ENCODE assay signal across 9 cellular contexts in genomic region chr17:45332989-45333701, GRCh38. TPM values are rescaled to one million over a fixed set of nuclear protein-coding genes. Genes with fewer than 3 reads are reported as not detected.
DNase-seq lines count a peak whose midpoint lies in the region; ATAC-seq and TF ChIP-seq lines count a peak whose summit lies in the region.
"Had no signal": no experiment of that assay in that cellular context is flagged by ENCODE, and none has a peak within 500 bp of the region (broad histone marks: within the 10 kb centered on the region; RNA-seq: fewer than 3 reads in every experiment).

No MANE protein-coding gene starts in this region.

- H4K20me1 ChIP-seq in IMR-90 (ENCODE audit: insufficient read depth, low read length) = no peaks in the 10 kb centered on the region

- peak overlapping the region; percentile 55; the same call in 1 of the 2 replicates for H4K91ac ChIP-seq in IMR-90 (ENCODE audit: insufficient read depth, low read depth, low read length)

- H3K4ac ChIP-seq in IMR-90 (ENCODE audit: low read depth, low read length) = peak overlapping the region; percentile 48

- H2AFZ ChIP-seq in IMR-90 (replicated peaks; ENCODE audit: low read length, poor library complexity) (peak overlapping the region; percentile 87), parathyroid adenoma (peak overlapping the region; percentile 38)

- WGBS in IMR-90 (ENCODE audit: extremely low coverage in 2 of 2, insufficient read length in 1 of 2), 2 experiments = 75% methylated on average over 2 of the region's 4 CpGs; no CpG with 5 or more reads in 1 of the 2 experiments

- H3K4me3 Mint-ChIP-seq in activated naive CD8-positive, alpha-beta T cell treated with anti-CD3 and anti-CD28 coated beads for 36 hours = no peak overlapping the region

- intact Hi-C loops in IMR-90 (cut with micrococcal nuclease) = no loop called here

- peak overlapping the region; percentile 60 for H3K18ac ChIP-seq in IMR-90 (ENCODE audit: low read depth, low read length)

- peak overlapping the region; percentile 71 for H3K27ac Mint-ChIP-seq in activated naive CD8-positive, alpha-beta T cell treated with anti-CD3 and anti-CD28 coated beads for 36 hours

- CTCF ChIA-PET in IMR-90 (lab: Yijun Ruan, JAX) = no interaction called here

- in situ Hi-C loops in GM13976 (cut with MboI; ENCODE audit: low sequenced_read_pairs, unreplicated experiment) (no loop called here), IMR-90 (cut with MboI; ENCODE audit: low sequenced_read_pairs) (no loop called here)

- no peak overlapping the region for H3K4me3 ChIP-seq in IMR-90 (ENCODE audit: insufficient read depth, low read depth, low read length)
- H3K4me3 ChIP-seq in parathyroid adenoma (ENCODE audit: low read depth, low read length) = no peak overlapping the region

- peak overlapping the region; percentile 74 for H2AK9ac ChIP-seq in IMR-90 (replicated peaks; ENCODE audit: low read depth, low read length, poor library complexity)

- H3K27me3 ChIP-seq in IMR-90 (ENCODE audit: control insufficient read depth, insufficient read depth, low read length) = no peaks in the 10 kb centered on the region
- H3K27me3 ChIP-seq in parathyroid adenoma (ENCODE audit: control insufficient read depth, insufficient read depth, low read length) = no peaks in the 10 kb centered on the region
- H3K27me3 ChIP-seq: neutrophil had no signal

- peak; percentile 74 for DNase-seq in GM13976 (ENCODE audit: low spot score)
- no peak for DNase-seq in IMR-90
- no peak for DNase-seq in activated naive CD8-positive, alpha-beta T cell treated with anti-CD3 and anti-CD28 coated beads for 36 hours
- no peak for DNase-seq in stimulated activated CD4-positive, alpha-beta T cell treated with anti-CD3 and anti-CD28 coated beads, Interleukin-15, amount 100 ng/mL, for 24 hours
- DNase-seq in NCI-H2227 (lab: John Stamatoyannopoulos, UW; ENCODE audit: unreplicated experiment) = no peak
- DNase-seq in activated CD4-positive, alpha-beta T cell treated with anti-CD3 and anti-CD28 coated beads for 48 hours = no peak

- ATAC-seq in IMR-90 (ENCODE audit: low read depth) (peak; percentile 48), HG02938 (IDR thresholded peaks at IDR 0.05; ENCODE audit: unreplicated experiment) (no peak)

- dilution Hi-C loops in IMR-90 (cut with HindIII; ENCODE audit: low sequenced_read_pairs, unreplicated experiment) = no loop called here

- H3K4me2 ChIP-seq in IMR-90 (ENCODE audit: low read depth, low read length) = no peak overlapping the region
- H3K4me2 ChIP-seq in parathyroid adenoma (ENCODE audit: low read length) = no peak overlapping the region

- H3K9ac ChIP-seq in IMR-90 (ENCODE audit: low read depth, low read length) (no peak overlapping the region), parathyroid adenoma (no peak overlapping the region)

- H4K8ac ChIP-seq in IMR-90 (ENCODE audit: low read depth in 2 of 2, low read length in 2 of 2) = peak overlapping the region; percentile 23 to 75; a peak in 2 of 4 replicates

- TF ChIP-seq CTCF in GM13976 (IDR thresholded peaks at IDR 0.05; ENCODE audit: borderline replicate concordance, control extremely low read depth, extremely low read depth, insufficient read depth, missing control alignments) = no peak
- no peak for TF ChIP-seq CTCF in IMR-90 (conservative IDR thresholded peaks at IDR 0.05; ENCODE audit: low read depth, low read length)
- TF ChIP-seq CTCF in parathyroid adenoma (IDR thresholded peaks at IDR 0.05) = no peak

- H3K79me2 ChIP-seq in parathyroid adenoma = no peaks in the 10 kb centered on the region

- no TSS peak for BruUV-seq in IMR-90 (replicated peaks; lab: Mats Ljungman, UMichigan)

- no peak overlapping the region for H3K56ac ChIP-seq in IMR-90 (ENCODE audit: extremely low read depth, insufficient read depth, low read length)

- 0 out of 2 replicates have a peak, but pooled peaks cover 5% of the 10 kb centered on the region for H3K9me1 ChIP-seq in IMR-90 (ENCODE audit: insufficient read depth, low read length)

- TF ChIP-seq POLR2A in IMR-90 (IDR thresholded peaks at IDR 0.05; ENCODE audit: low read depth, low read length) = no peak

- peak overlapping the region; percentile 63 for H2BK120ac ChIP-seq in IMR-90 (ENCODE audit: low read depth, low read length)

- TF ChIP-seq RAD21 in IMR-90 (IDR thresholded peaks at IDR 0.05; ENCODE audit: low read length) = no peak

- peak overlapping the region; percentile 9; the same call in 1 of the 2 replicates for H2BK20ac ChIP-seq in IMR-90 (ENCODE audit: low read depth, low read length)

- H3K23ac ChIP-seq in IMR-90 (ENCODE audit: low read depth, low read length) = peak overlapping the region; percentile 56; the same call in 1 of the 2 replicates

- no peaks in the 10 kb centered on the region for H3K79me1 ChIP-seq in IMR-90 (ENCODE audit: low read depth in 1 of 2, low read length in 2 of 2)

- no peaks in the 10 kb centered on the region for H3K36me3 Mint-ChIP-seq in activated naive CD8-positive, alpha-beta T cell treated with anti-CD3 and anti-CD28 coated beads for 36 hours

- H3K9me3 Mint-ChIP-seq in activated naive CD8-positive, alpha-beta T cell treated with anti-CD3 and anti-CD28 coated beads for 36 hours = no peaks in the 10 kb centered on the region

- H3K9me3 ChIP-seq in IMR-90 (ENCODE audit: control insufficient read depth, insufficient read depth, low read length) (no peaks in the 10 kb centered on the region), parathyroid adenoma (ENCODE audit: control insufficient read depth, low read length) (no peaks in the 10 kb centered on the region)
- H3K9me3 ChIP-seq: neutrophil had no signal

- peak overlapping the region; percentile 47 for H2BK5ac ChIP-seq in IMR-90 (ENCODE audit: low read depth, low read length, poor library complexity, severe bottlenecking)

- POLR2A ChIA-PET in IMR-90 (lab: Charles Lee; ENCODE audit: unreplicated experiment) = interaction anchor here (0.7 kb wide), 1 partner anchor 30 kb away, joined by 3 read pairs; no protein-coding TSS in a partner anchor

- peak overlapping the region; percentile 70; the same call in 2 of the 3 replicates for H2BK15ac ChIP-seq in IMR-90 (ENCODE audit: low read depth, low read length)

- H2AK5ac ChIP-seq in IMR-90 (ENCODE audit: low read depth, low read length) = peak overlapping the region; percentile 71

- H4K5ac ChIP-seq in IMR-90 (ENCODE audit: low read depth, low read length) = peak overlapping the region; percentile 32; the same call in 1 of the 2 replicates

- no peaks in the 10 kb centered on the region for H3K27me3 Mint-ChIP-seq in activated naive CD8-positive, alpha-beta T cell treated with anti-CD3 and anti-CD28 coated beads for 36 hours

- H3K27ac ChIP-seq in IMR-90 (ENCODE audit: insufficient read depth, low read length) (no peak overlapping the region), parathyroid adenoma (peak overlapping the region; percentile 21)
- H3K27ac ChIP-seq: neutrophil had no signal

- H3K4me1 ChIP-seq in IMR-90 (ENCODE audit: control insufficient read depth, insufficient read depth, low read length) (peaks cover 10% of the 10 kb centered on the region), parathyroid adenoma (peaks cover 17% of the 10 kb centered on the region)

- 0 out of 2 replicates have a peak overlapping the region, but pooled peaks have one; percentile 49 for H3K14ac ChIP-seq in IMR-90 (replicated peaks; ENCODE audit: low read depth, low read length)

- no peaks in the 10 kb centered on the region for H3K36me3 ChIP-seq in IMR-90 (ENCODE audit: control insufficient read depth, insufficient read depth, low read length)
- H3K36me3 ChIP-seq in parathyroid adenoma (ENCODE audit: control insufficient read depth, insufficient read depth, low read length) = no peaks in the 10 kb centered on the region
- H3K36me3 ChIP-seq: neutrophil had no signal

- peaks cover 16% of the 10 kb centered on the region for H3K4me1 Mint-ChIP-seq in activated naive CD8-positive, alpha-beta T cell treated with anti-CD3 and anti-CD28 coated beads for 36 hours

TF ChIP-seq in IMR-90, 13 proteins besides CTCF, POLR2A, EP300 and RAD21:
- TF ChIP-seq CEBPB (IDR thresholded peaks at IDR 0.05; ENCODE audit: low read depth, low read length) (no peak), RCOR1 (IDR thresholded peaks at IDR 0.05; ENCODE audit: insufficient replicate concordance, low read length) (no peak), SMC3 (IDR thresholded peaks at IDR 0.05; ENCODE audit: low read depth, low read length) (no peak), MAZ (IDR thresholded peaks at IDR 0.05; ENCODE audit: borderline replicate concordance, low read depth, low read length) (no peak), NFE2L2 (IDR thresholded peaks at IDR 0.05; ENCODE audit: low read depth, low read length) (no peak), CHD1 (IDR thresholded peaks at IDR 0.05; ENCODE audit: low read depth, low read length) (no peak), ELK1 (IDR thresholded peaks at IDR 0.05; ENCODE audit: borderline replicate concordance, low read depth, low read length) (no peak), BHLHE40 (IDR thresholded peaks at IDR 0.05; ENCODE audit: low read depth, low read length) (no peak)

RNA-seq across cellular contexts. Expression of gene MAP3K14, which starts 16.3 kb away (rescaled TPM):
- total RNA-seq in IMR-90 (2012; rRNA removed) = 3.6 and 4.1 TPM in 2 replicates
- polyA plus RNA-seq in IMR-90 (2012; rRNA removed) = 19.9 and 21.7 TPM in 2 replicates
- 11.1 and 15.2 TPM in 2 replicates for polyA plus RNA-seq in IMR-90 (2012; cell fraction: cytosol; rRNA removed)
- 52.0 and 95.3 TPM in 2 replicates for polyA plus RNA-seq in IMR-90 (2012; cell fraction: nucleus; rRNA removed; ENCODE audit: low replicate concordance)
- total RNA-seq in activated naive CD8-positive, alpha-beta T cell treated with anti-CD3 and anti-CD28 coated beads for 36 hours = 10 to 100 TPM; 27.1 to 28.3 TPM
